In the genomic region with DNA sequence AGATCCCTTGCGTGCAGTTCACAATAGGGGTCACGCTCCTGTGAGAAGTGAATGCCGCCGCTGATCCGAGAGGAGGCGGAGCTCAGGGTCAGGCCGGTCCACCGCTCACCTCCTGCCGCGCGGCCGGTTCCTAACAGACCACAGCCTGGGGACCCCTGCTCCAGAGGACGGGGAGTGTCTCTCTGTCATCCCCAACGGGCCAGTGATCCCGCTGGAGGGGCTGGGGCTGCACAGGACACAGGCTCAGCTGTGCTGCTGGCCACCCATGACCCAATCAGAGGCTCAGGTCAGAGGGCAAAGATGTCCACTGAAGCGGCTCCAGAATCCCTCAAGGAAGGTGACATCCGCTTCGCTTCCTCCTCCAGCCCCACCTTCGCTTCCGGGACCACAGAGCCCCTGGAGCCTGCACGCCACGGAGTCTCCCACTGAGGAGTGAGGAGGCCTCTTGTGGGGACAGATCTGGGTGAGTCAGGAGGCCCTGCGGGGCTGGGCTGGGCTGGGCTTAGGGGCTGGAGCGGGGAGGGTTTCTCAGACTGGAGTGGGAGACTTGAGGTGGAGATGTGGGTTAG, we compare ENCODE assay signal across 10 cellular contexts.
DNase-seq lines count a peak whose midpoint lies in the region; ATAC-seq and TF ChIP-seq lines count a peak whose summit lies in the region.
"Had no signal": no experiment of that assay in that cellular context is flagged by ENCODE, and none has a peak within 500 bp of the region (broad histone marks: within the 10 kb centered on the region; RNA-seq: fewer than 3 reads in every experiment).

No MANE protein-coding gene starts in this region.

- TF ChIP-seq CTCF in HFFc6 (IDR thresholded peaks at IDR 0.05) (no peak), left ventricle myocardium inferior (IDR thresholded peaks at IDR 0.05; ENCODE audit: borderline replicate concordance) (no peak)

- H3K27me3 ChIP-seq in left ventricle myocardium inferior (ENCODE audit: low read depth): no peaks in the 10 kb centered on the region
- H3K27me3 ChIP-seq: cardiac muscle cell had no signal

- no peaks in the 10 kb centered on the region for H3K9me3 ChIP-seq in left ventricle myocardium inferior (replicated peaks)

- peak overlapping the region; percentile 65; the same call in 1 of the 2 replicates for H3K27ac Mint-ChIP-seq in HFFc6
- peak overlapping the region; percentile 68 for H3K27ac Mint-ChIP-seq in activated T-helper 1 cell treated with anti-CD3 and anti-CD28 coated beads, Interleukin-12 subunit alpha, Interleukin-12 subunit beta, Interleukin-2, Interleukin-4 antibody, amounts not matched to agents 30 ng/mL and 10 ng/mL and 1 ng/mL, durations not matched to agents 14 hours and 24 hours and 36 hours
- H3K27ac Mint-ChIP-seq in stimulated activated memory B cell treated with anti-CD40 and anti-IgM and Interleukin-4, amounts not matched to agents 10 μg/mL and 1 μg/mL and 100 μg/mL, for 72 hours: peak overlapping the region; percentile 27

- intact Hi-C loops in activated T-helper 1 cell treated with anti-CD3 and anti-CD28 coated beads, Interleukin-12 subunit alpha, Interleukin-12 subunit beta, Interleukin-2, Interleukin-4 antibody, amounts not matched to agents 30 ng/mL and 10 ng/mL and 1 ng/mL, durations not matched to agents 14 hours and 24 hours and 36 hours (cut with micrococcal nuclease): no loop called here
- intact Hi-C loops in left ventricle myocardium inferior (cut with micrococcal nuclease): no loop called here

- DNase-seq in HFFc6 (no peak), left ventricle myocardium inferior (no peak), NCI-H226 (no peak)
- DNase-seq in activated T-helper 1 cell treated with anti-CD3 and anti-CD28 coated beads, Interleukin-12 subunit alpha, Interleukin-12 subunit beta, Interleukin-2, Interleukin-4 antibody, amounts not matched to agents 30 ng/mL and 10 ng/mL and 1 ng/mL, durations not matched to agents 14 hours and 24 hours and 36 hours (ENCODE audit: low spot score): no peak
- DNase-seq: NCI-H2081 treated with DMSO at 0.1 percent for 48 hours; stimulated activated CD4-positive, alpha-beta T cell treated with anti-CD3 and anti-CD28 coated beads, Interleukin-12 subunit alpha, Interleukin-12 subunit beta, amount 100 ng/mL, for 4 hours had no signal

- H3K36me3 Mint-ChIP-seq in HFFc6 (ENCODE audit: low read depth): no peaks in the 10 kb centered on the region
- H3K36me3 Mint-ChIP-seq in activated T-helper 1 cell treated with anti-CD3 and anti-CD28 coated beads, Interleukin-12 subunit alpha, Interleukin-12 subunit beta, Interleukin-2, Interleukin-4 antibody, amounts not matched to agents 30 ng/mL and 10 ng/mL and 1 ng/mL, durations not matched to agents 14 hours and 24 hours and 36 hours (ENCODE audit: low read depth): no peaks in the 10 kb centered on the region
- no peaks in the 10 kb centered on the region for H3K36me3 Mint-ChIP-seq in stimulated activated memory B cell treated with anti-CD40 and anti-IgM and Interleukin-4, amounts not matched to agents 10 μg/mL and 1 μg/mL and 100 μg/mL, for 72 hours

- H3K4me1 ChIP-seq in left ventricle myocardium inferior: peaks cover 60% of the 10 kb centered on the region

- H3K4me3 ChIP-seq in left ventricle myocardium inferior: no peak overlapping the region
- H3K4me3 ChIP-seq: cardiac muscle cell had no signal

- no peaks in the 10 kb centered on the region for H3K9me3 Mint-ChIP-seq in HFFc6
- H3K9me3 Mint-ChIP-seq in activated T-helper 1 cell treated with anti-CD3 and anti-CD28 coated beads, Interleukin-12 subunit alpha, Interleukin-12 subunit beta, Interleukin-2, Interleukin-4 antibody, amounts not matched to agents 30 ng/mL and 10 ng/mL and 1 ng/mL, durations not matched to agents 14 hours and 24 hours and 36 hours: no peaks in the 10 kb centered on the region
- no peaks in the 10 kb centered on the region for H3K9me3 Mint-ChIP-seq in stimulated activated memory B cell treated with anti-CD40 and anti-IgM and Interleukin-4, amounts not matched to agents 10 μg/mL and 1 μg/mL and 100 μg/mL, for 72 hours

- H3K4me1 Mint-ChIP-seq in HFFc6 (ENCODE audit: low read depth): peaks cover 54% of the 10 kb centered on the region
- H3K4me1 Mint-ChIP-seq in activated T-helper 1 cell treated with anti-CD3 and anti-CD28 coated beads, Interleukin-12 subunit alpha, Interleukin-12 subunit beta, Interleukin-2, Interleukin-4 antibody, amounts not matched to agents 30 ng/mL and 10 ng/mL and 1 ng/mL, durations not matched to agents 14 hours and 24 hours and 36 hours (ENCODE audit: low read depth): peaks cover 22% of the 10 kb centered on the region
- H3K4me1 Mint-ChIP-seq in stimulated activated memory B cell treated with anti-CD40 and anti-IgM and Interleukin-4, amounts not matched to agents 10 μg/mL and 1 μg/mL and 100 μg/mL, for 72 hours: peaks cover 29% of the 10 kb centered on the region

- no peaks in the 10 kb centered on the region for H3K36me3 ChIP-seq in left ventricle myocardium inferior
- H3K36me3 ChIP-seq: cardiac muscle cell had no signal

- no peak overlapping the region for H3K4me3 Mint-ChIP-seq in HFFc6
- H3K4me3 Mint-ChIP-seq in activated T-helper 1 cell treated with anti-CD3 and anti-CD28 coated beads, Interleukin-12 subunit alpha, Interleukin-12 subunit beta, Interleukin-2, Interleukin-4 antibody, amounts not matched to agents 30 ng/mL and 10 ng/mL and 1 ng/mL, durations not matched to agents 14 hours and 24 hours and 36 hours: no peak overlapping the region
- no peak overlapping the region for H3K4me3 Mint-ChIP-seq in stimulated activated memory B cell treated with anti-CD40 and anti-IgM and Interleukin-4, amounts not matched to agents 10 μg/mL and 1 μg/mL and 100 μg/mL, for 72 hours

- ATAC-seq in stimulated activated memory B cell treated with anti-CD40 and anti-IgM and Interleukin-4, amounts not matched to agents 10 μg/mL and 1 μg/mL and 100 μg/mL, for 72 hours: no peak
- ATAC-seq in HG03520 (IDR thresholded peaks at IDR 0.05; ENCODE audit: unreplicated experiment): no peak
- no peak for ATAC-seq in GM18519 (IDR thresholded peaks at IDR 0.05; ENCODE audit: low FRiP score, unreplicated experiment)

- peak overlapping the region; percentile 62 for H3K27ac ChIP-seq in left ventricle myocardium inferior (replicated peaks)
- H3K27ac ChIP-seq: cardiac muscle cell had no signal

- H3K27me3 Mint-ChIP-seq in HFFc6 (ENCODE audit: insufficient read depth): peaks cover 4% of the 10 kb centered on the region
- peaks cover 2% of the 10 kb centered on the region for H3K27me3 Mint-ChIP-seq in activated T-helper 1 cell treated with anti-CD3 and anti-CD28 coated beads, Interleukin-12 subunit alpha, Interleukin-12 subunit beta, Interleukin-2, Interleukin-4 antibody, amounts not matched to agents 30 ng/mL and 10 ng/mL and 1 ng/mL, durations not matched to agents 14 hours and 24 hours and 36 hours (ENCODE audit: insufficient read depth)
- no peaks in the 10 kb centered on the region for H3K27me3 Mint-ChIP-seq in stimulated activated memory B cell treated with anti-CD40 and anti-IgM and Interleukin-4, amounts not matched to agents 10 μg/mL and 1 μg/mL and 100 μg/mL, for 72 hours
